Comparison of ENCODE assay signal across 8 cellular contexts in genomic region chr20:20003088-20003954, GRCh38. TPM values are rescaled to one million over a fixed set of nuclear protein-coding genes. Genes with fewer than 3 reads are reported as not detected.
DNase-seq lines count a peak whose midpoint lies in the region; ATAC-seq and TF ChIP-seq lines count a peak whose summit lies in the region.

No MANE protein-coding gene starts in this region.

- peak overlapping the region; percentile 59 to 77 (median 68) for H3K27ac ChIP-seq in sigmoid colon
- H3K27ac ChIP-seq in effector memory CD4-positive, alpha-beta T cell (ENCODE audit: insufficient read depth, low read length, poor library complexity, severe bottlenecking) = no peak overlapping the region

- H3K27me3 ChIP-seq in sigmoid colon = no peaks in the 10 kb centered on the region
- peaks cover 7% of the 10 kb centered on the region for H3K27me3 ChIP-seq in effector memory CD4-positive, alpha-beta T cell (replicated peaks; ENCODE audit: control insufficient read depth, insufficient read depth, low read length, poor library complexity, severe bottlenecking)

- peaks cover 0 to 36% (median 29%) of the 10 kb centered on the region in 4 donors for H3K4me1 ChIP-seq in sigmoid colon
- no peaks in the 10 kb centered on the region for H3K4me1 ChIP-seq in effector memory CD4-positive, alpha-beta T cell (ENCODE audit: control insufficient read depth, insufficient read depth, low read length, poor library complexity, severe bottlenecking)

- DNase-seq in SKM-1 treated with dmso at 0.1 percent for 144 hours (lab: John Stamatoyannopoulos, UW; ENCODE audit: unreplicated experiment) (peak; percentile 90), Right ventricle myocardium superior (no peak), sigmoid colon (peak; percentile 82), dedifferentiated amniotic fluid mesenchymal stem cell (ENCODE audit: extremely low spot score) (no peak), NCI-H446 (lab: John Stamatoyannopoulos, UW) (no peak)
- DNase-seq in effector memory CD4-positive, alpha-beta T cell = no peak

- TF ChIP-seq POLR2A in sigmoid colon (IDR thresholded peaks at IDR 0.05) = no peak

- no peaks in the 10 kb centered on the region for H3K9me3 ChIP-seq in sigmoid colon
- no peaks in the 10 kb centered on the region for H3K9me3 ChIP-seq in effector memory CD4-positive, alpha-beta T cell (ENCODE audit: control insufficient read depth, low read length)

- 41 to 75% methylated on average over 23 of the region's 23 CpGs for WGBS in sigmoid colon, 2 donors

- intact Hi-C loops in Right ventricle myocardium superior (cut with DNase I) (no loop called here), sigmoid colon (cut with DNase I) (loop anchor here (5.0 kb wide), 1 partner anchor 36 kb away; no protein-coding TSS in a partner anchor)

- H3K36me3 ChIP-seq in sigmoid colon = peaks cover 8 to 40% (median 18%) of the 10 kb centered on the region in 4 donors
- H3K36me3 ChIP-seq in effector memory CD4-positive, alpha-beta T cell (ENCODE audit: control insufficient read depth, insufficient read depth, low read length) = no peaks in the 10 kb centered on the region

- peak in 2 of 4 donors; percentile 57 to 77 for TF ChIP-seq EP300 in sigmoid colon (IDR thresholded peaks at IDR 0.05)

- H3K4me3 ChIP-seq in sigmoid colon = peak overlapping the region; percentile 3 to 31 (median 22)
- H3K4me3 ChIP-seq in effector memory CD4-positive, alpha-beta T cell (ENCODE audit: insufficient read depth, low read depth, low read length, poor library complexity, severe bottlenecking) = no peak overlapping the region

- ATAC-seq in GM21529 (IDR thresholded peaks at IDR 0.05; ENCODE audit: unreplicated experiment) (peak; percentile 58), Right ventricle myocardium superior (ENCODE audit: poor library complexity) (peak; percentile 62), GM21737 (IDR thresholded peaks at IDR 0.05; ENCODE audit: unreplicated experiment) (no peak)

- no peak for TF ChIP-seq CTCF in sigmoid colon (IDR thresholded peaks at IDR 0.05)

RNA-seq across cellular contexts. Expression of gene NAA20, which starts 13.8 kb away (rescaled TPM):
- total RNA-seq in Right ventricle myocardium superior = 59.2 TPM
- total RNA-seq in sigmoid colon = 10 to 100 TPM; 26.3 to 44.9 (median 36.2) TPM
- 10 to 100 TPM; 58.9 to 74.2 (median 60.5) TPM for polyA plus RNA-seq in sigmoid colon

RNA-seq across cellular contexts. Expression of gene CRNKL1, which starts 48.9 kb away (rescaled TPM):
- total RNA-seq in Right ventricle myocardium superior (15.8 TPM), sigmoid colon (10 to 100 TPM; 19.9 to 29.1 (median 25.7) TPM)
- 10 to 100 TPM in 2 of 3 donors, 1 to 10 TPM in 1; 9.0 to 15.6 (median 13.4) TPM for polyA plus RNA-seq in sigmoid colon

RNA-seq across cellular contexts. Expression of gene CFAP61, which starts 49.0 kb away (rescaled TPM):
- total RNA-seq in Right ventricle myocardium superior = 36.9 TPM
- 1 to 10 TPM in 1 of 4 donors, under 1 TPM in 1, not detected in 2; 0.27 to 2.0 TPM for total RNA-seq in sigmoid colon
- polyA plus RNA-seq in sigmoid colon = under 1 TPM in 2 of 3 donors, not detected in 1; 0.15 to 0.60 TPM

Comparison
In these comparisons a context has a peak if more than half of its experiments do, and no peak if none do; other contexts are left out.
1. DNase-seq: peak in SKM-1 treated with dmso at 0.1 percent for 144 hours (single experiment) and sigmoid colon (single experiment); none in Right ventricle myocardium superior (single experiment), dedifferentiated amniotic fluid mesenchymal stem cell (single experiment), NCI-H446 (0 of 2) and effector memory CD4-positive, alpha-beta T cell (0 of 3).
2. RNA of gene CFAP61, which starts 49.0 kb away (total RNA-seq): 36.9 TPM in Right ventricle myocardium superior (single experiment); 0.27 to 2.0 TPM in sigmoid colon; every median in the first group is over 10 times any median in the second.